In the genomic region with DNA sequence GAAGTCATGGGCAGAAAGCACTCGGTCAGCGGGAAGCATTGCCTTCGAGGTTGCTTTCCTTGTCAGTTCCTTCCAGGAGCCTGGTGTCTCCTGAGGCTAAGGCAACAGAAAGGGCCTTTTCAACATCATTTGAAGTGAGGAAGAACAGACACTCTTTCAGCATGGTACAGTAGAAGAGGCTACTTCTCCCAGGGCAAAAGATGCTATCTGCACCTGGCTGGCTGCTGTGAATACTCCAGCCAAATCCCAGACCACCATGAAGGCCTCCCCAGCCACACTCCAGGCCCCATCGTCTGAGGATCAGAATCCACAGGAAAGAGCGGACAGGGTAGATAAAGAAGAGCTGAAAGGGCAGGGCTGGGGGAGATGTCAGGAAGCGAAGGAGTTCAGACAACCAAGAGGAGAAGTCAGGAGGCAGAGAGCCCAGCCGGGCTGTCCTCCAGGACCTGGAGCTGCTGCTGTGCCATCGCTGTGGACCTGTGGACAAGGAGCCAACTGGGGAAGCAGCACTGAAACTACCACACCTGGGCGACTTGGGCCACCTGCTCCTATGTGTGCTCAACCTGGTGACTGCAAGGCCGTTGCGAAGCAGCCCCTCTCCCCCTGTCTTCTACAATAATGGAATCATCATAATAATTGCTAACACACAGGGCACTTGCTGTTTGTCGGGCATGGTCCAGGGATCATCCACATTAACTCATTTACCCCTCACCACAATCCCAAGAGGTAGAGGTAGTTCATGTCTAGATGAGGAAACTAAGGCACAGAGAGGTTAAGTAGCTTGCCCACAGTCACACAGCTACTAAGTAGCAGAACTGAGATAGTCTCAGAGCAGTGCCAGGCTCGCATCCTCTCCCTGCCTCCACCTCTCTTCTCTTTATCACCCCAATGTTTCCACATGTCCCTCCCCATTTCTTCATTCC, we compare ENCODE assay signal across 21 cellular contexts.
DNase-seq lines count a peak whose midpoint lies in the region; ATAC-seq, FAIRE-seq and TF ChIP-seq lines count a peak whose summit lies in the region.
"Had no signal": no experiment of that assay in that cellular context is flagged by ENCODE, and none has a peak within 500 bp of the region (broad histone marks: within the 10 kb centered on the region; RNA-seq: fewer than 3 reads in every experiment).

No MANE protein-coding gene starts in this region.

- no peak overlapping the region for H3K56ac ChIP-seq in H1 (replicated peaks; ENCODE audit: insufficient read length, low read depth, low read length)

- H3K4me3 Mint-ChIP-seq in neural progenitor cell = no peak overlapping the region
- H3K4me3 Mint-ChIP-seq: CD8-positive, alpha-beta T cell; GM23338 had no signal

- H3K27me3 Mint-ChIP-seq in neural progenitor cell (ENCODE audit: insufficient read depth, low read depth) = peaks cover 3% of the 10 kb centered on the region

- CTCF ChIA-PET in H1 (lab: Charles Lee; ENCODE audit: partially characterized antibody) (interaction anchor here (0.5 to 2.6 kb wide), 8 partner anchors 9 to 568 kb away, joined by 3 to 9 read pairs (median 4); no protein-coding TSS in a partner anchor), A673 (lab: Charles Lee) (no interaction called here)

- H2BK12ac ChIP-seq in H1 (ENCODE audit: low read depth, low read length) = no peak overlapping the region

- peak overlapping the region; percentile 41 for H4K8ac ChIP-seq in H1 (ENCODE audit: extremely low read depth, insufficient read depth, low read length)

- no peak for FAIRE-seq in H1 (lab: Jason Lieb, UNC)
- FAIRE-seq: G401.6, GM12892, GM18507 had no signal

- TF ChIP-seq CTCF in H1 (IDR thresholded peaks at IDR 0.05; ENCODE audit: control extremely low read depth in 1 of 3, insufficient read depth in 1 of 3, low read depth in 1 of 3, low read length in 3 of 3) (no peak), neural progenitor cell (IDR thresholded peaks at IDR 0.05) (no peak), A673 (conservative IDR thresholded peaks at IDR 0.05; ENCODE audit: low read depth, low read length) (no peak)

- no peak overlapping the region for H2AFZ ChIP-seq in H1 (ENCODE audit: low read length)
- H2AFZ ChIP-seq in neural progenitor cell (replicated peaks) = no peak overlapping the region
- H2AFZ ChIP-seq: PC-9 had no signal

- no peak overlapping the region for H4K91ac ChIP-seq in H1 (replicated peaks; ENCODE audit: insufficient read length, low read length)

- no peak overlapping the region for H2BK15ac ChIP-seq in H1 (ENCODE audit: low read length)

- H3K36me3 ChIP-seq in H1 (ENCODE audit: control insufficient read depth in 2 of 4, insufficient read depth in 4 of 4, low read length in 3 of 4) (no peaks in the 10 kb centered on the region), neural progenitor cell (no peaks in the 10 kb centered on the region), A673 (ENCODE audit: insufficient read depth, low read length, poor library complexity, severe bottlenecking) (no peaks in the 10 kb centered on the region)

- no peaks in the 10 kb centered on the region; a peak in 1 of 7 replicates for H3K27me3 ChIP-seq in H1 (replicated peaks in 1 of 4; ENCODE audit: control insufficient read depth in 3 of 4, extremely low read depth in 1 of 4, insufficient read depth in 3 of 4, low read length in 3 of 4)
- peaks cover 15% of the 10 kb centered on the region for H3K27me3 ChIP-seq in neural progenitor cell
- no peaks in the 10 kb centered on the region for H3K27me3 ChIP-seq in A673 (replicated peaks; ENCODE audit: insufficient read depth, low read depth, low read length, poor library complexity)

- intact Hi-C loops in A673 (cut with micrococcal nuclease; ENCODE audit: unreplicated experiment) = no loop called here

- no peak overlapping the region for H3K18ac ChIP-seq in H1 (ENCODE audit: extremely low read depth, low read length)

- H3K4me3 ChIP-seq in H1 (ENCODE audit: extremely low read depth in 1 of 4, insufficient read depth in 2 of 4, low read depth in 3 of 4, low read length in 4 of 4) (no peak overlapping the region), neural progenitor cell (no peak overlapping the region), A673 (ENCODE audit: low read depth, low read length, poor library complexity, severe bottlenecking) (no peak overlapping the region)
- H3K4me3 ChIP-seq: GM23338, PC-9 had no signal

- H3K14ac ChIP-seq in H1 (ENCODE audit: insufficient read length) = no peak overlapping the region

- TF ChIP-seq EP300 in H1 (IDR thresholded peaks at IDR 0.05; ENCODE audit: borderline replicate concordance in 1 of 2, low read depth in 2 of 2, low read length in 2 of 2) = no peak

- H2BK20ac ChIP-seq in H1 (ENCODE audit: low read length) = no peak overlapping the region

- H3F3A ChIP-seq in neural progenitor cell (ENCODE audit: low read depth) = no peaks in the 10 kb centered on the region

- H3K23ac ChIP-seq in H1 (ENCODE audit: insufficient read length) = no peak overlapping the region

- WGBS in H1 (ENCODE audit: extremely low coverage in 1 of 2, insufficient coverage in 1 of 2, insufficient read length in 1 of 2, insufficient replicate concordance in 2 of 2, low coverage in 1 of 2, low lambda C conversion rate in 2 of 2, missing lambda C conversion rate in 1 of 2), 2 experiments = 75% methylated on average over 13 of the region's 13 CpGs; no CpG with 5 or more reads in 1 of the 2 experiments

- POLR2A ChIA-PET in H1 (lab: Charles Lee; ENCODE audit: partially characterized antibody) (interaction anchor here (2.3 kb wide), 1 partner anchor 10 kb away, joined by 8 read pairs; no protein-coding TSS in a partner anchor), A673 (lab: Charles Lee; ENCODE audit: low non-redundant PET) (no interaction called here)

- H3K9ac ChIP-seq in H1 (replicated peaks in 1 of 4; ENCODE audit: extremely low read depth in 1 of 4, low read depth in 3 of 4, low read length in 3 of 4) = no peak overlapping the region
- H3K9ac ChIP-seq in neural progenitor cell = no peak overlapping the region

- H3K4me2 ChIP-seq in H1 (ENCODE audit: insufficient read depth in 1 of 2, low read depth in 2 of 2, low read length in 2 of 2) (no peak overlapping the region), neural progenitor cell (no peak overlapping the region)
- H3K4me2 ChIP-seq: GM23338, PC-9 had no signal

- ATAC-seq in HG03520 (IDR thresholded peaks at IDR 0.05; ENCODE audit: unreplicated experiment) = no peak
- ATAC-seq: CD8-positive, alpha-beta T cell had no signal

- peaks cover 2% of the 10 kb centered on the region for H3K9me3 Mint-ChIP-seq in neural progenitor cell
- H3K9me3 Mint-ChIP-seq: CD8-positive, alpha-beta T cell; GM23338 had no signal

- H3K27ac ChIP-seq in H1 (ENCODE audit: low read depth, low read length) = no peak overlapping the region
- no peak overlapping the region for H3K27ac ChIP-seq in neural progenitor cell
- H3K27ac ChIP-seq in A673 (ENCODE audit: low read depth, low read length, poor library complexity, severe bottlenecking) = no peak overlapping the region
- H3K27ac ChIP-seq: PC-9 had no signal

- H3K27ac Mint-ChIP-seq in neural progenitor cell = peak overlapping the region; percentile 30
- H3K27ac Mint-ChIP-seq: CD8-positive, alpha-beta T cell; GM23338 had no signal

- BruUV-seq in A673 (replicated peaks; lab: Mats Ljungman, UMichigan) = no TSS peak

- no peak for TF ChIP-seq RAD21 in H1 (IDR thresholded peaks at IDR 0.05 in 1 of 2, conservative IDR thresholded peaks at IDR 0.05 in 1 of 2; ENCODE audit: low read depth in 2 of 2, low read length in 2 of 2)

- no peaks in the 10 kb centered on the region; the same call in 1 of the 2 replicates for H3K23me2 ChIP-seq in H1 (ENCODE audit: low read depth, low read length)

- H2AK5ac ChIP-seq in H1 (ENCODE audit: low read depth, low read length) = no peak overlapping the region

- DNase-seq in SK-N-DZ (ENCODE audit: low spot score) (peak; percentile 96), H1 (ENCODE audit: low read depth in 1 of 2, low spot score in 2 of 2) (no peak), neural progenitor cell (ENCODE audit: low spot score) (no peak), iPS-NIHi7 (ENCODE audit: extremely low spot score) (no peak), A673 (ENCODE audit: low spot score) (no peak)
- no peak for DNase-seq in activated CD8-positive, alpha-beta memory T cell treated with anti-CD3 and anti-CD28 coated beads, Interleukin-2, amount 50 U/mL, for 48 hours
- DNase-seq: C1 segment of cervical spinal cord; CD8-positive, alpha-beta T cell; DND-41; HCEC 1CT; Kasumi-1; NCI-H1436; NCI-H187 treated with DMSO at 0.1 percent for 48 hours; PC-9; RPMI8226; SHP77 treated with DMSO at 0.1 percent for 48 hours had no signal

- H3K79me1 ChIP-seq in H1 (ENCODE audit: low read depth, low read length) = no peaks in the 10 kb centered on the region

- peak overlapping the region; percentile 26; the same call in 1 of the 2 replicates for H2BK5ac ChIP-seq in H1 (ENCODE audit: low read depth, low read length)

- H3K36me3 Mint-ChIP-seq in neural progenitor cell = no peaks in the 10 kb centered on the region
- H3K36me3 Mint-ChIP-seq: CD8-positive, alpha-beta T cell had no signal

- H3K79me2 ChIP-seq in H1 (ENCODE audit: control insufficient read depth in 1 of 2, insufficient read depth in 2 of 2, low read length in 2 of 2) = no peaks in the 10 kb centered on the region
- no peaks in the 10 kb centered on the region for H3K79me2 ChIP-seq in neural progenitor cell (ENCODE audit: low read depth)

- peaks cover 26% of the 10 kb centered on the region for H3K4me1 Mint-ChIP-seq in neural progenitor cell

- no peak overlapping the region for H2BK120ac ChIP-seq in H1 (replicated peaks; ENCODE audit: low read depth, low read length)

- H3K4me1 ChIP-seq in H1 (replicated peaks in 1 of 4; ENCODE audit: control insufficient read depth in 3 of 4, insufficient read depth in 4 of 4, low read length in 3 of 4) (peaks cover 0 to 9% (median 1%) of the 10 kb centered on the region in 4 experiments; a peak in 4 of 7 replicates), neural progenitor cell (no peaks in the 10 kb centered on the region), A673 (ENCODE audit: insufficient read depth, low read length, poor library complexity, severe bottlenecking) (peaks cover 5% of the 10 kb centered on the region)

- H3K9me3 ChIP-seq in H1 (ENCODE audit: insufficient read depth in 2 of 2, low read depth in 1 of 2, low read length in 1 of 2) = no peaks in the 10 kb centered on the region
- H3K9me3 ChIP-seq in neural progenitor cell (ENCODE audit: low read depth) = no peaks in the 10 kb centered on the region
- no peaks in the 10 kb centered on the region for H3K9me3 ChIP-seq in A673 (ENCODE audit: low read depth, low read length, poor library complexity, severe bottlenecking)

- no peak overlapping the region for H3K4ac ChIP-seq in H1 (replicated peaks; ENCODE audit: insufficient read length, low read depth, low read length)

- H4K5ac ChIP-seq in H1 (ENCODE audit: insufficient read length, low read depth, low read length) = no peak overlapping the region

- no peak for TF ChIP-seq POLR2A in H1 (IDR thresholded peaks at IDR 0.05; ENCODE audit: control extremely low read depth in 1 of 2, low read depth in 2 of 2, low read length in 2 of 2)

- H4K20me1 ChIP-seq in H1 (replicated peaks in 1 of 2; ENCODE audit: control insufficient read depth in 1 of 2, insufficient read depth in 2 of 2, low read length in 2 of 2) (no peaks in the 10 kb centered on the region), neural progenitor cell (ENCODE audit: low read depth) (no peaks in the 10 kb centered on the region)

TF ChIP-seq in H1, 55 proteins besides CTCF, POLR2A, EP300 and RAD21 (continues in another document):
- no peak for TF ChIP-seq CBX5 (IDR thresholded peaks at IDR 0.05; ENCODE audit: low read depth, low read length)
- TF ChIP-seq FOSL1 (IDR thresholded peaks at IDR 0.05; ENCODE audit: insufficient read depth, low read depth, low read length) = no peak
